2 cellular contexts compared by ENCODE assay signal in the genomic region with DNA sequence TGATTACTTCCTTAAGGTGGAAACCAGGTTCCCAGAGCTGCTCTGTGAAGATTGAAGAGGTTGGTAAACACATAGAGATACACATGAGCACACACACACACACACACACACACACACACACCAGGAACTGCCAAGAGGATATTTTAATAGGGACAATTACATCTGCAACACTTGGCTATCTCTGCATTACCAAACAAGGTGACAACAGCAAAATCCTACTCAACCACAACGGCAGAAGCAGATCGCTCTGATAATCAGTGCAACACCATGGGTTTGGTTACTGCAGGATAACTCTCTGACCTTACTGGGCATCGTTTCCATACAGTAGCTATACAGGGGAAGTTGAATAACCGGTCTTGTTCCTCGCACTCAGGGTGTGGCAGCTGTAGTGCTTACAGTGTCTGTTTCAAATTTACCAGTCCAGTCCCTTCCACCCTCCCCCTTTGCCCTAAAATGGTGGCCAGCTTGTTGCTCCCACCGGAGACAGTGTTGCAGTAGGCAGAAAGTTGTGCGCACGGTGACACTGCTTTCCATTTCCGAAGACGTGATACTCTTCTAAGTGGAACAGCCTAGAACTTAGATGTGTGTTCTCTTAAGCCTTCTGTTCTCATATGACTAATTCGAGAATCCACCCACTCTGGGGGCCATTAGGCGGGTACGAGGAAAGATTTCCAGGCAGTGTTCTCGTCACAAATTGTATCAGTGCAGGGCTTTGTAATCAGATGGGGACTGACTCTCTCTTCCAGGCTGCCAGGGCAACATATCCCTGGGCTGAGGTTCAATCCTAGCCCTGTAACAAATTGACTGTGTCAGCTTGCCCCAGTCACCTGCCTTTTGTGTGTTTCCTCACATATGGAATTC.
TF ChIP-seq lines count a peak whose summit lies in the region.

No MANE protein-coding gene starts in this region.

TF ChIP-seq in A549, 52 proteins besides CTCF, POLR2A, EP300 and RAD21 (continued from another document):
- no peak for TF ChIP-seq CEBPB (IDR thresholded peaks at IDR 0.05)

TF ChIP-seq in HepG2, 621 proteins besides CTCF, POLR2A, EP300 and RAD21 (continued from another document):
- TF ChIP-seq ZNF337 (CRISPR knock-in tag; IDR thresholded peaks at IDR 0.05; ENCODE audit: borderline replicate concordance, low read depth) (no peak), PTBP1 (IDR thresholded peaks at IDR 0.05; ENCODE audit: low read depth, low read length, poor library complexity, severe bottlenecking) (no peak), ETV5 (CRISPR knock-in tag; IDR thresholded peaks at IDR 0.05; ENCODE audit: borderline replicate concordance) (no peak), KAT2B (IDR thresholded peaks at IDR 0.05; ENCODE audit: borderline replicate concordance, low read depth, low read length) (no peak)
- TF ChIP-seq, protein P1, sequence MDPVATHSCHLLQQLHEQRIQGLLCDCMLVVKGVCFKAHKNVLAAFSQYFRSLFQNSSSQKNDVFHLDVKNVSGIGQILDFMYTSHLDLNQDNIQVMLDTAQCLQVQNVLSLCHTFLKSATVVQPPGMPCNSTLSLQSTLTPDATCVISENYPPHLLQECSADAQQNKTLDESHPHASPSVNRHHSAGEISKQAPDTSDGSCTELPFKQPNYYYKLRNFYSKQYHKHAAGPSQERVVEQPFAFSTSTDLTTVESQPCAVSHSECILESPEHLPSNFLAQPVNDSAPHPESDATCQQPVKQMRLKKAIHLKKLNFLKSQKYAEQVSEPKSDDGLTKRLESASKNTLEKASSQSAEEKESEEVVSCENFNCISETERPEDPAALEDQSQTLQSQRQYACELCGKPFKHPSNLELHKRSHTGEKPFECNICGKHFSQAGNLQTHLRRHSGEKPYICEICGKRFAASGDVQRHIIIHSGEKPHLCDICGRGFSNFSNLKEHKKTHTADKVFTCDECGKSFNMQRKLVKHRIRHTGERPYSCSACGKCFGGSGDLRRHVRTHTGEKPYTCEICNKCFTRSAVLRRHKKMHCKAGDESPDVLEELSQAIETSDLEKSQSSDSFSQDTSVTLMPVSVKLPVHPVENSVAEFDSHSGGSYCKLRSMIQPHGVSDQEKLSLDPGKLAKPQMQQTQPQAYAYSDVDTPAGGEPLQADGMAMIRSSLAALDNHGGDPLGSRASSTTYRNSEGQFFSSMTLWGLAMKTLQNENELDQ (CRISPR knock-in tag; IDR thresholded peaks at IDR 0.05; ENCODE audit: borderline replicate concordance), result no peak
